In genomic region chr2:153575171-153575853, GRCh38 we compare ENCODE assay signal across 25 cellular contexts.
DNase-seq lines count a peak whose midpoint lies in the region; ATAC-seq and TF ChIP-seq lines count a peak whose summit lies in the region.
"Had no signal": no experiment of that assay in that cellular context is flagged by ENCODE, and none has a peak within 500 bp of the region (broad histone marks: within the 10 kb centered on the region; RNA-seq: fewer than 3 reads in every experiment).

No MANE protein-coding gene starts in this region.

- H3K4me1 ChIP-seq in DOHH2 (ENCODE audit: control insufficient read depth, low read length) (no peaks in the 10 kb centered on the region), MM.1S (ENCODE audit: low read length) (no peaks in the 10 kb centered on the region), endodermal cell (ENCODE audit: control insufficient read depth, insufficient read depth, low read length) (no peaks in the 10 kb centered on the region)
- H3K4me1 ChIP-seq: HAP-1 had no signal

- H2AFZ ChIP-seq in MM.1S (ENCODE audit: low read length): no peak overlapping the region

- TF ChIP-seq CTCF in DOHH2 (IDR thresholded peaks at IDR 0.05; ENCODE audit: low read depth, low read length, poor library complexity, severe bottlenecking): peak; percentile 7
- peak; percentile 16; the same call in 1 of the 2 replicates for TF ChIP-seq CTCF in GM12875 (IDR thresholded peaks at IDR 0.05; ENCODE audit: borderline replicate concordance, insufficient read depth, low read depth, low read length)
- TF ChIP-seq CTCF in MM.1S (IDR thresholded peaks at IDR 0.05; ENCODE audit: low read length): no peak
- TF ChIP-seq CTCF in endodermal cell (conservative IDR thresholded peaks at IDR 0.05): peak; percentile 57

- H3K9me3 Mint-ChIP-seq in endodermal cell: peaks cover 14% of the 10 kb centered on the region
- peaks cover 3% of the 10 kb centered on the region for H3K9me3 Mint-ChIP-seq in activated T-helper 17 cell treated with anti-CD3 and anti-CD28 coated beads, Interleukin-2, amount 50 U/mL, for 72 hours
- H3K9me3 Mint-ChIP-seq: nephron progenitor cell, type B pancreatic cell had no signal

- 78 to 83% methylated on average over 1 to 3 of the region's 3 CpGs for WGBS in endodermal cell (ENCODE audit: insufficient coverage in 1 of 2, insufficient read length in 1 of 2), 2 experiments

- H3K36me3 ChIP-seq in DOHH2 (ENCODE audit: control insufficient read depth, low read length) (no peaks in the 10 kb centered on the region), MM.1S (replicated peaks; ENCODE audit: insufficient read depth, low read length) (no peaks in the 10 kb centered on the region), endodermal cell (ENCODE audit: control insufficient read depth, insufficient read depth, low read length) (peaks cover 41% of the 10 kb centered on the region)
- H3K36me3 ChIP-seq: HAP-1, ovary had no signal

- H3F3A ChIP-seq in DOHH2 (ENCODE audit: control insufficient read depth, insufficient read depth) (no peaks in the 10 kb centered on the region), MM.1S (ENCODE audit: insufficient read depth, low read length) (no peaks in the 10 kb centered on the region)

- no peaks in the 10 kb centered on the region for H3K79me2 ChIP-seq in DOHH2 (ENCODE audit: control insufficient read depth, low read length)
- H3K79me2 ChIP-seq in MM.1S (ENCODE audit: low read length): no peaks in the 10 kb centered on the region

- DNase-seq in MM.1S: peak; percentile 10
- peak; percentile 59 for DNase-seq in endodermal cell
- DNase-seq in activated CD4-positive, CD25-positive, alpha-beta regulatory T cell (lab: John Stamatoyannopoulos, UW): no peak
- DNase-seq: activated CD4-positive, alpha-beta T cell treated with anti-CD3 and anti-CD28 coated beads, Interleukin-2, amount 50 U/mL, for 1 hour; activated effector memory CD4-positive, alpha-beta T cell treated with anti-CD3 and anti-CD28 coated beads, Interleukin-2, amount 50 U/mL, for 16 hours; activated T-cell treated with anti-CD3 and anti-CD28 coated beads, Interleukin-2, amount 50 U/mL, for 1 hour; CD4-positive, alpha-beta T cell; hippocampal formation; NCI-H1105 treated with DMSO at 0.1 percent for 48 hours; NCI-H1930; NCI-H524; nephron progenitor cell; ovary; T-helper 9 cell had no signal

- no peak for ATAC-seq in GM18867 (IDR thresholded peaks at IDR 0.05; ENCODE audit: unreplicated experiment)
- no peak for ATAC-seq in GM19328 (IDR thresholded peaks at IDR 0.05; ENCODE audit: unreplicated experiment)
- ATAC-seq in activated T-helper 17 cell treated with anti-CD3 and anti-CD28 coated beads, Interleukin-2, amount 50 U/mL, for 72 hours (replicated peaks): no peak
- ATAC-seq: stimulated activated effector memory CD8-positive, alpha-beta T cell treated with anti-CD3 and anti-CD28 coated beads, Interleukin-12 subunit alpha, Interleukin-12 subunit beta, amount 100 ng/mL, for 72 hours had no signal

- no peak overlapping the region for H3K9ac ChIP-seq in MM.1S (ENCODE audit: low read length)
- H3K9ac ChIP-seq in endodermal cell (ENCODE audit: extremely low read depth, low read length, poor library complexity, severe bottlenecking): no peak overlapping the region

- H3K27me3 ChIP-seq in DOHH2 (ENCODE audit: control insufficient read depth, low read length) (no peaks in the 10 kb centered on the region), MM.1S (replicated peaks; ENCODE audit: insufficient read depth, low read length) (no peaks in the 10 kb centered on the region), endodermal cell (ENCODE audit: control insufficient read depth, insufficient read depth, low read length, poor library complexity, severe bottlenecking) (no peaks in the 10 kb centered on the region)
- H3K27me3 ChIP-seq: ovary had no signal

- no peak overlapping the region for H3K4me3 ChIP-seq in DOHH2 (ENCODE audit: low read length)
- no peak overlapping the region for H3K4me3 ChIP-seq in GM12875 (ENCODE audit: low read depth, low read length)
- no peak overlapping the region for H3K4me3 ChIP-seq in MM.1S (ENCODE audit: low read length)
- H3K4me3 ChIP-seq in endodermal cell (ENCODE audit: low read length): no peak overlapping the region
- H3K4me3 ChIP-seq: HAP-1, ovary had no signal

- H3K27ac ChIP-seq in DOHH2 (ENCODE audit: low read depth, low read length): no peak overlapping the region
- H3K27ac ChIP-seq in MM.1S (ENCODE audit: low read length): no peak overlapping the region
- no peak overlapping the region for H3K27ac ChIP-seq in endodermal cell (ENCODE audit: low read depth, low read length)
- H3K27ac ChIP-seq: ovary, VCaP had no signal

- H3K9me3 ChIP-seq in DOHH2 (ENCODE audit: control insufficient read depth, insufficient read depth, low read length): peaks cover 3% of the 10 kb centered on the region; the same call in 1 of the 2 replicates
- no peaks in the 10 kb centered on the region for H3K9me3 ChIP-seq in MM.1S (replicated peaks; ENCODE audit: insufficient read depth, low read length)
- peaks cover 67% of the 10 kb centered on the region for H3K9me3 ChIP-seq in endodermal cell (ENCODE audit: control insufficient read depth, low read length)
- H3K9me3 ChIP-seq: HAP-1, ovary had no signal

- H3K4me2 ChIP-seq in DOHH2 (ENCODE audit: low read length): no peak overlapping the region
- H3K4me2 ChIP-seq in MM.1S (ENCODE audit: low read depth, low read length): no peak overlapping the region

- H3K27ac Mint-ChIP-seq in endodermal cell: no peak overlapping the region
- no peak overlapping the region for H3K27ac Mint-ChIP-seq in activated T-helper 17 cell treated with anti-CD3 and anti-CD28 coated beads, Interleukin-2, amount 50 U/mL, for 72 hours
- H3K27ac Mint-ChIP-seq: activated naive CD8-positive, alpha-beta T cell; CD4-positive, alpha-beta T cell; memory B cell; nephron progenitor cell; stimulated activated effector memory CD8-positive, alpha-beta T cell treated with anti-CD3 and anti-CD28 coated beads, Interleukin-12 subunit alpha, Interleukin-12 subunit beta, amount 100 ng/mL, for 72 hours; type B pancreatic cell had no signal

- no peaks in the 10 kb centered on the region for H3K27me3 Mint-ChIP-seq in endodermal cell (ENCODE audit: insufficient read depth)
- H3K27me3 Mint-ChIP-seq in activated T-helper 17 cell treated with anti-CD3 and anti-CD28 coated beads, Interleukin-2, amount 50 U/mL, for 72 hours: no peaks in the 10 kb centered on the region
- H3K27me3 Mint-ChIP-seq: activated naive CD8-positive, alpha-beta T cell; CD4-positive, alpha-beta T cell; memory B cell; type B pancreatic cell had no signal

- no peaks in the 10 kb centered on the region for H3K4me1 Mint-ChIP-seq in endodermal cell
- H3K4me1 Mint-ChIP-seq in activated T-helper 17 cell treated with anti-CD3 and anti-CD28 coated beads, Interleukin-2, amount 50 U/mL, for 72 hours: no peaks in the 10 kb centered on the region
- H3K4me1 Mint-ChIP-seq: memory B cell; nephron progenitor cell; stimulated activated effector memory CD8-positive, alpha-beta T cell treated with anti-CD3 and anti-CD28 coated beads, Interleukin-12 subunit alpha, Interleukin-12 subunit beta, amount 100 ng/mL, for 72 hours had no signal

- peaks cover 5% of the 10 kb centered on the region for H3K36me3 Mint-ChIP-seq in endodermal cell (ENCODE audit: low read depth)
- no peaks in the 10 kb centered on the region for H3K36me3 Mint-ChIP-seq in activated T-helper 17 cell treated with anti-CD3 and anti-CD28 coated beads, Interleukin-2, amount 50 U/mL, for 72 hours (ENCODE audit: low read depth)
- H3K36me3 Mint-ChIP-seq: activated naive CD8-positive, alpha-beta T cell; memory B cell; stimulated activated effector memory CD8-positive, alpha-beta T cell treated with anti-CD3 and anti-CD28 coated beads, Interleukin-12 subunit alpha, Interleukin-12 subunit beta, amount 100 ng/mL, for 72 hours; type B pancreatic cell had no signal

- no peak overlapping the region for H3K4me3 Mint-ChIP-seq in endodermal cell
- H3K4me3 Mint-ChIP-seq in activated T-helper 17 cell treated with anti-CD3 and anti-CD28 coated beads, Interleukin-2, amount 50 U/mL, for 72 hours: no peak overlapping the region
- H3K4me3 Mint-ChIP-seq: activated naive CD8-positive, alpha-beta T cell; CD4-positive, alpha-beta T cell; memory B cell; nephron progenitor cell; stimulated activated effector memory CD8-positive, alpha-beta T cell treated with anti-CD3 and anti-CD28 coated beads, Interleukin-12 subunit alpha, Interleukin-12 subunit beta, amount 100 ng/mL, for 72 hours; type B pancreatic cell had no signal

- H4K20me1 ChIP-seq in DOHH2 (ENCODE audit: control insufficient read depth, insufficient read depth, low read depth, low read length) (no peaks in the 10 kb centered on the region), MM.1S (ENCODE audit: insufficient read depth, low read length) (no peaks in the 10 kb centered on the region)

- H3K9me2 ChIP-seq in DOHH2 (replicated peaks; ENCODE audit: control insufficient read depth, low read length): no peaks in the 10 kb centered on the region
- no peaks in the 10 kb centered on the region for H3K9me2 ChIP-seq in MM.1S (replicated peaks; ENCODE audit: insufficient read depth, low read length)

Comparison
In these comparisons a context has a peak if more than half of its experiments do, and no peak if none do; other contexts are left out.
1. DNase-seq: peak in MM.1S (single experiment) and endodermal cell (single experiment); none in activated CD4-positive, CD25-positive, alpha-beta regulatory T cell (0 of 4).